1 cellular context compared by ENCODE assay signal in genomic region chr16:58236831-58237230, GRCh38.
TF ChIP-seq lines count a peak whose summit lies in the region.

No MANE protein-coding gene starts in this region.

TF ChIP-seq in GM12878, 131 proteins besides CTCF, POLR2A, EP300 and RAD21 (continued from another document):
- TF ChIP-seq, protein P1, sequence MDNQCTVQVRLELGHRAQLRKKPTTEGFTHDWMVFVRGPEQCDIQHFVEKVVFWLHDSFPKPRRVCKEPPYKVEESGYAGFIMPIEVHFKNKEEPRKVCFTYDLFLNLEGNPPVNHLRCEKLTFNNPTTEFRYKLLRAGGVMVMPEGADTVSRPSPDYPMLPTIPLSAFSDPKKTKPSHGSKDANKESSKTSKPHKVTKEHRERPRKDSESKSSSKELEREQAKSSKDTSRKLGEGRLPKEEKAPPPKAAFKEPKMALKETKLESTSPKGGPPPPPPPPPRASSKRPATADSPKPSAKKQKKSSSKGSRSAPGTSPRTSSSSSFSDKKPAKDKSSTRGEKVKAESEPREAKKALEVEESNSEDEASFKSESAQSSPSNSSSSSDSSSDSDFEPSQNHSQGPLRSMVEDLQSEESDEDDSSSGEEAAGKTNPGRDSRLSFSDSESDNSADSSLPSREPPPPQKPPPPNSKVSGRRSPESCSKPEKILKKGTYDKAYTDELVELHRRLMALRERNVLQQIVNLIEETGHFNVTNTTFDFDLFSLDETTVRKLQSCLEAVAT (IDR thresholded peaks at IDR 0.05): no peak
- TF ChIP-seq GATAD2B (conservative IDR thresholded peaks at IDR 0.05; ENCODE audit: low read depth) (no peak), PML (IDR thresholded peaks at IDR 0.05; ENCODE audit: low read length) (no peak), RAD51 (IDR thresholded peaks at IDR 0.05) (no peak), ZNF384 (IDR thresholded peaks at IDR 0.05; ENCODE audit: borderline replicate concordance, low read depth, low read length) (no peak), HCFC1 (IDR thresholded peaks at IDR 0.05; ENCODE audit: low read length) (no peak), CEBPB (IDR thresholded peaks at IDR 0.05; ENCODE audit: borderline replicate concordance in 1 of 2, low read depth in 2 of 2, low read length in 2 of 2) (no peak), CREB1 (IDR thresholded peaks at IDR 0.05; ENCODE audit: low read depth) (no peak)
